In the genomic region with DNA sequence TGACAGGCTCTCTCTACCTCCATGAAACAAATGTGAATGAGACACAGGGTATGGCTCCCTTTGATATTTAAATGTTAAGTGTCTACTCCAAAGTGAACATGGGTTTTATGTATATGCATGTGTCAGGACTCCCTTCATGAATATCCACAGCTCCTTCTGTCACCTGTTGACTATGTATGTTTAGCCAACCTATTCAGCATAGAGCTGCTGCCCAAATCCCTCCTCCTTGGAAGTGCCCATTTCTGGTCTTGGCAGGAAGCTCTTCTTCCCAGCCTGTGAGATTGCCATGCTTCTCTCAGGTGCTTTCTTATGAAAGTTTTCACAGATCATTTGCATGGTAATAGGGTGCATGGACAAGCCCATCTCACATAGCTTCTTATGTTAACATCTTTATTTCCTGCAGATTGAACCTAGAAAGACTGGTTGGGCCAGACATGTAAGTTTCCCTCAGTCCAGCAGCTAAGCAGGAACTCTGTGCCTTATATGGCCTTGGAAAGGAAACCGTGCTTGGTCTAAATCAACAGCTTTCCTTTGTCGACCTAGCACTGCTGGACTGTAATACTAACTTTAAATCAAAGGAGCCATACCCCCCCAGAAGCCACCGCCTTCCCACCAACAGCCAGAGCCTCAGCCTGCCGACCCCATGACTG, we compare ENCODE assay signal across 16 cellular contexts.
DNase-seq lines count a peak whose midpoint lies in the region; ATAC-seq and TF ChIP-seq lines count a peak whose summit lies in the region.
"Had no signal": no experiment of that assay in that cellular context is flagged by ENCODE, and none has a peak within 500 bp of the region (broad histone marks: within the 10 kb centered on the region; RNA-seq: fewer than 3 reads in every experiment).

No MANE protein-coding gene starts in this region.

- POLR2A ChIA-PET in MCF 10A (lab: Yijun Ruan, JAX), result interaction anchor here (0.7 kb wide), 1 partner anchor 621 kb away, joined by 3 read pairs; no protein-coding TSS in a partner anchor
- POLR2A ChIA-PET in WTC11 (lab: Charles Lee), result interaction anchor here (0.6 kb wide), 1 partner anchor 155 kb away, joined by 3 read pairs; no protein-coding TSS in a partner anchor

- no peaks in the 10 kb centered on the region for H3K27me3 ChIP-seq in left lung

- ATAC-seq in WTC11 (peak; percentile 66), left lung (peak; percentile 57), GM18907 (IDR thresholded peaks at IDR 0.05; ENCODE audit: unreplicated experiment) (no peak)
- ATAC-seq: Panc1 had no signal

- no TSS peak for BruUV-seq in MCF 10A (replicated peaks; lab: Mats Ljungman, UMichigan)

- H3K4me3 Mint-ChIP-seq in MCF 10A (ENCODE audit: unreplicated experiment) (no peak overlapping the region), WTC11 (no peak overlapping the region), type B pancreatic cell (peak overlapping the region; percentile 48)

- H3K27ac Mint-ChIP-seq in MCF 10A (ENCODE audit: low read depth, unreplicated experiment), result no peak overlapping the region
- no peak overlapping the region for H3K27ac Mint-ChIP-seq in WTC11
- peak overlapping the region; percentile 93 for H3K27ac Mint-ChIP-seq in type B pancreatic cell

- in situ Hi-C loops in T47D (cut with HindIII; ENCODE audit: low pct_unique_long_range_greater_than_20kb, low sequenced_read_pairs), result no loop called here

- TF ChIP-seq CTCF in MCF 10A (IDR thresholded peaks at IDR 0.05; ENCODE audit: unreplicated experiment) (no peak), WTC11 (IDR thresholded peaks at IDR 0.05) (no peak), left lung (IDR thresholded peaks at IDR 0.05) (no peak), type B pancreatic cell (conservative IDR thresholded peaks at IDR 0.05) (no peak)

- peaks cover 13% of the 10 kb centered on the region for H3K9me3 Mint-ChIP-seq in MCF 10A (ENCODE audit: unreplicated experiment)
- H3K9me3 Mint-ChIP-seq in WTC11, result peaks cover 10% of the 10 kb centered on the region
- H3K9me3 Mint-ChIP-seq in type B pancreatic cell, result peaks cover 11% of the 10 kb centered on the region

- H3K27ac ChIP-seq in left lung, result no peak overlapping the region

- CTCF ChIA-PET in MCF 10A (lab: Yijun Ruan, JAX) (no interaction called here), WTC11 (lab: Charles Lee) (interaction anchor here (0.9 to 1.5 kb wide), 3 partner anchors 27 to 80 kb away, joined by 3 to 8 read pairs (median 6); no protein-coding TSS in a partner anchor)

- no peaks in the 10 kb centered on the region for H3K4me1 ChIP-seq in left lung
- H3K4me1 ChIP-seq: Caco-2 had no signal

- no peaks in the 10 kb centered on the region for H3K4me1 Mint-ChIP-seq in MCF 10A (ENCODE audit: insufficient read depth, unreplicated experiment)
- H3K4me1 Mint-ChIP-seq in WTC11, result peaks cover 24% of the 10 kb centered on the region
- peaks cover 5% of the 10 kb centered on the region for H3K4me1 Mint-ChIP-seq in type B pancreatic cell (ENCODE audit: unreplicated experiment)

- no peaks in the 10 kb centered on the region for H3K9me3 ChIP-seq in left lung
- H3K9me3 ChIP-seq: Caco-2 had no signal

- H3K36me3 ChIP-seq in left lung, result no peaks in the 10 kb centered on the region

- DNase-seq in T47D (ENCODE audit: low read depth in 1 of 2, low spot score in 1 of 2), result peak; percentile 67 to 92
- no peak for DNase-seq in MCF 10A (ENCODE audit: unreplicated experiment)
- no peak for DNase-seq in WTC11 (ENCODE audit: low spot score)
- DNase-seq in left lung, result no peak
- no peak for DNase-seq in type B pancreatic cell (ENCODE audit: extremely low spot score, unreplicated experiment)
- DNase-seq in mesenteric fat pad (ENCODE audit: low spot score), result no peak
- no peak for DNase-seq in cerebellar cortex (ENCODE audit: low spot score)
- DNase-seq: C1 segment of cervical spinal cord, DMS79, NCI-H1436 treated with DMSO at 0.1 percent for 48 hours, NCI-H2081, NCI-H774, Right ventricle myocardium superior had no signal

- intact Hi-C loops in MCF 10A (cut with micrococcal nuclease), result no loop called here
- intact Hi-C loops in left lung (cut with DNase I), result no loop called here

- H3K4me3 ChIP-seq in left lung, result no peak overlapping the region

- no peaks in the 10 kb centered on the region for H3K36me3 Mint-ChIP-seq in MCF 10A (ENCODE audit: insufficient read depth, unreplicated experiment)
- H3K36me3 Mint-ChIP-seq in WTC11, result peaks cover 5% of the 10 kb centered on the region
- peaks cover 2% of the 10 kb centered on the region for H3K36me3 Mint-ChIP-seq in type B pancreatic cell

- H3K27me3 Mint-ChIP-seq in MCF 10A (ENCODE audit: insufficient read depth, unreplicated experiment) (peaks cover 26% of the 10 kb centered on the region), WTC11 (ENCODE audit: low read depth) (peaks cover 2% of the 10 kb centered on the region), type B pancreatic cell (peaks cover 3% of the 10 kb centered on the region)

TF ChIP-seq in WTC11, 78 proteins besides CTCF, POLR2A, EP300 and RAD21:
- TF ChIP-seq NFATC4 (CRISPR knock-in tag; IDR thresholded peaks at IDR 0.05), result no peak
- no peak for TF ChIP-seq MYBL2 (CRISPR knock-in tag; IDR thresholded peaks at IDR 0.05)
- TF ChIP-seq TEAD4 (CRISPR knock-in tag; IDR thresholded peaks at IDR 0.05), result no peak
- TF ChIP-seq PRRX2 (CRISPR knock-in tag; IDR thresholded peaks at IDR 0.05), result no peak
- TF ChIP-seq FOXK1 (CRISPR knock-in tag; IDR thresholded peaks at IDR 0.05), result no peak
- TF ChIP-seq, protein P1, sequence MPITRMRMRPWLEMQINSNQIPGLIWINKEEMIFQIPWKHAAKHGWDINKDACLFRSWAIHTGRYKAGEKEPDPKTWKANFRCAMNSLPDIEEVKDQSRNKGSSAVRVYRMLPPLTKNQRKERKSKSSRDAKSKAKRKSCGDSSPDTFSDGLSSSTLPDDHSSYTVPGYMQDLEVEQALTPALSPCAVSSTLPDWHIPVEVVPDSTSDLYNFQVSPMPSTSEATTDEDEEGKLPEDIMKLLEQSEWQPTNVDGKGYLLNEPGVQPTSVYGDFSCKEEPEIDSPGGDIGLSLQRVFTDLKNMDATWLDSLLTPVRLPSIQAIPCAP (CRISPR knock-in tag; IDR thresholded peaks at IDR 0.05), result no peak
- TF ChIP-seq, protein P2, sequence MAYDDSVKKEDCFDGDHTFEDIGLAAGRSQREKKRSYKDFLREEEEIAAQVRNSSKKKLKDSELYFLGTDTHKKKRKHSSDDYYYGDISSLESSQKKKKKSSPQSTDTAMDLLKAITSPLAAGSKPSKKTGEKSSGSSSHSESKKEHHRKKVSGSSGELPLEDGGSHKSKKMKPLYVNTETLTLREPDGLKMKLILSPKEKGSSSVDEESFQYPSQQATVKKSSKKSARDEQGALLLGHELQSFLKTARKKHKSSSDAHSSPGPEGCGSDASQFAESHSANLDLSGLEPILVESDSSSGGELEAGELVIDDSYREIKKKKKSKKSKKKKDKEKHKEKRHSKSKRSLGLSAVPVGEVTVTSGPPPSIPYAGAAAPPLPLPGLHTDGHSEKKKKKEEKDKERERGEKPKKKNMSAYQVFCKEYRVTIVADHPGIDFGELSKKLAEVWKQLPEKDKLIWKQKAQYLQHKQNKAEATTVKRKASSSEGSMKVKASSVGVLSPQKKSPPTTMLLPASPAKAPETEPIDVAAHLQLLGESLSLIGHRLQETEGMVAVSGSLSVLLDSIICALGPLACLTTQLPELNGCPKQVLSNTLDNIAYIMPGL (CRISPR knock-in tag; IDR thresholded peaks at IDR 0.05), result no peak

Comparison
In these comparisons a context has a peak if more than half of its experiments do, and no peak if none do; other contexts are left out.
1. DNase-seq: peak in T47D (2 of 2); none in MCF 10A (single experiment), WTC11 (single experiment), left lung (0 of 2), type B pancreatic cell (single experiment), mesenteric fat pad (single experiment) and cerebellar cortex (single experiment).